8 cellular contexts compared by ENCODE assay signal in genomic region chr7:65006094-65006992, GRCh38. TPM values are rescaled to one million over a fixed set of nuclear protein-coding genes. Genes with fewer than 3 reads are reported as not detected.
DNase-seq lines count a peak whose midpoint lies in the region; TF ChIP-seq lines count a peak whose summit lies in the region.

Gene ERV3-1, minus strand, starts transcription at chr7:65006687. Its CDS starts 13,661 bp downstream, at chr7:64993026.

- TF ChIP-seq CTCF in fibroblast of villous mesenchyme (IDR thresholded peaks at IDR 0.05; ENCODE audit: insufficient read depth, low read depth, low read length) (no peak), neural cell (IDR thresholded peaks at IDR 0.05; ENCODE audit: poor library complexity, severe bottlenecking) (no peak), stomach (IDR thresholded peaks at IDR 0.05) (no peak)

- H3K9me2 ChIP-seq in neural cell (ENCODE audit: insufficient read depth, low read length), result no peaks in the 10 kb centered on the region

- no peaks in the 10 kb centered on the region for H4K20me1 ChIP-seq in neural cell (ENCODE audit: insufficient read depth)

- peak within 1 kb of the TSS; percentile 88 for H3K4me3 ChIP-seq in fibroblast of villous mesenchyme (ENCODE audit: low read depth, low read length)
- H3K4me3 ChIP-seq in neural cell (ENCODE audit: low read length), result peak within 1 kb of the TSS; percentile 84
- H3K4me3 ChIP-seq in stomach, result peak within 1 kb of the TSS; percentile 63 to 88 (median 72)

- H3K36me3 ChIP-seq in neural cell (ENCODE audit: insufficient read depth, low read length) (no peaks in the 10 kb centered on the region), stomach (peaks cover 0 to 4% (median 2%) of the 10 kb centered on the region in 4 donors)

- intact Hi-C loops in stomach (cut with DNase I; ENCODE audit: low total_unique reads), result no loop called here

- H3K27ac ChIP-seq in neural cell (ENCODE audit: low read length) (peak within 1 kb of the TSS; percentile 92), stomach (peak within 1 kb of the TSS; percentile 81 to 92 (median 86))

- peak; percentile 43 for TF ChIP-seq RAD21 in neural cell (conservative IDR thresholded peaks at IDR 0.05)

- no peaks in the 10 kb centered on the region for H3F3A ChIP-seq in neural cell (ENCODE audit: insufficient read depth, low read length, poor library complexity, severe bottlenecking)

- H3K79me2 ChIP-seq in neural cell (replicated peaks; ENCODE audit: insufficient read depth, low read length), result peaks cover 48% of the 10 kb centered on the region

- TF ChIP-seq EP300 in neural cell (conservative IDR thresholded peaks at IDR 0.05; ENCODE audit: poor library complexity, severe bottlenecking) (peak; percentile 34), stomach (IDR thresholded peaks at IDR 0.05) (no peak)

- WGBS in stomach, 5 donors, result 1% methylated on average over 19 to 33 of the region's 33 CpGs

- H3K4me1 ChIP-seq in stomach, result peaks cover 16 to 50% (median 29%) of the 10 kb centered on the region in 4 donors

- TF ChIP-seq POLR2A in stomach (IDR thresholded peaks at IDR 0.05), result peak in 2 of 4 donors; percentile 52 to 95

- DNase-seq in EL (peak; percentile 96), H4 (ENCODE audit: low spot score) (peak; percentile 98), LoVo (ENCODE audit: low spot score) (peak; percentile 95), SHP77 (lab: John Stamatoyannopoulos, UW) (peak; percentile 98 to 99), activated gamma-delta T cell (lab: John Stamatoyannopoulos, UW) (peak; percentile 44), fibroblast of villous mesenchyme (ENCODE audit: low read depth) (peak; percentile 95), stomach (peak; percentile 96)

- H3K9ac ChIP-seq in neural cell (ENCODE audit: low read length), result peak within 1 kb of the TSS; percentile 91

- peak within 1 kb of the TSS; percentile 83 for H2AFZ ChIP-seq in neural cell (ENCODE audit: low read depth, low read length)

- peaks cover 8% of the 10 kb centered on the region for H3K9me3 ChIP-seq in neural cell (ENCODE audit: low read length)
- no peaks in the 10 kb centered on the region for H3K9me3 ChIP-seq in stomach

- H3K27me3 ChIP-seq in neural cell (ENCODE audit: insufficient read depth, low read depth, low read length), result no peaks in the 10 kb centered on the region
- no peaks in the 10 kb centered on the region for H3K27me3 ChIP-seq in stomach

- H3K4me2 ChIP-seq in neural cell (ENCODE audit: low read length), result peak within 1 kb of the TSS; percentile 26

TF ChIP-seq in neural cell, 6 proteins besides CTCF, POLR2A, EP300 and RAD21:
- peak; percentile 96 for TF ChIP-seq TAF1 (IDR thresholded peaks at IDR 0.05; ENCODE audit: low read depth)
- peak; percentile 50 for TF ChIP-seq SMC3 (conservative IDR thresholded peaks at IDR 0.05; ENCODE audit: poor library complexity)
- peak; percentile 96 for TF ChIP-seq REST (IDR thresholded peaks at IDR 0.05; ENCODE audit: borderline replicate concordance)
- peak; percentile 99 for TF ChIP-seq POLR2AphosphoS5 (IDR thresholded peaks at IDR 0.05)
- TF ChIP-seq EZH2 (IDR thresholded peaks at IDR 0.05; ENCODE audit: borderline replicate concordance, insufficient read depth, low read length, poor library complexity, severe bottlenecking), result no peak
- peak; percentile 54 for TF ChIP-seq MXI1 (conservative IDR thresholded peaks at IDR 0.05; ENCODE audit: poor library complexity, severe bottlenecking)

RNA-seq across cellular contexts. Expression of gene ERV3-1, which starts in this region (rescaled TPM):
- total RNA-seq in H4 (2014; rRNA removed; shearing (Covaris generic)), result 5.6 and 5.9 TPM in 2 replicates
- total RNA-seq in fibroblast of villous mesenchyme (8.1 and 12.1 TPM in 2 replicates), stomach (10 to 100 TPM in 3 of 5 donors, 1 to 10 TPM in 2; 1.4 to 22.8 (median 12.5) TPM)
- polyA plus RNA-seq in neural cell (48.5 and 53.4 TPM in 2 replicates), stomach (1 to 10 TPM; 3.5 to 4.0 (median 3.7) TPM)
- 80.1 and 99.2 TPM in 2 replicates for polyA minus RNA-seq in neural cell

Comparison
In these comparisons a context has a peak if more than half of its experiments do, and no peak if none do; other contexts are left out.
1. Peak in every context shown above with its lines: DNase-seq, H3K4me3 ChIP-seq and H3K27ac ChIP-seq.
2. DNase-seq: peak in every context shown above with its lines; median percentile 98 in SHP77; 98 in H4; 96 in EL; 96 in stomach; 95 in LoVo; 95 in fibroblast of villous mesenchyme; 44 in activated gamma-delta T cell.